ENCODE assay signal across 8 cellular contexts in the genomic region with DNA sequence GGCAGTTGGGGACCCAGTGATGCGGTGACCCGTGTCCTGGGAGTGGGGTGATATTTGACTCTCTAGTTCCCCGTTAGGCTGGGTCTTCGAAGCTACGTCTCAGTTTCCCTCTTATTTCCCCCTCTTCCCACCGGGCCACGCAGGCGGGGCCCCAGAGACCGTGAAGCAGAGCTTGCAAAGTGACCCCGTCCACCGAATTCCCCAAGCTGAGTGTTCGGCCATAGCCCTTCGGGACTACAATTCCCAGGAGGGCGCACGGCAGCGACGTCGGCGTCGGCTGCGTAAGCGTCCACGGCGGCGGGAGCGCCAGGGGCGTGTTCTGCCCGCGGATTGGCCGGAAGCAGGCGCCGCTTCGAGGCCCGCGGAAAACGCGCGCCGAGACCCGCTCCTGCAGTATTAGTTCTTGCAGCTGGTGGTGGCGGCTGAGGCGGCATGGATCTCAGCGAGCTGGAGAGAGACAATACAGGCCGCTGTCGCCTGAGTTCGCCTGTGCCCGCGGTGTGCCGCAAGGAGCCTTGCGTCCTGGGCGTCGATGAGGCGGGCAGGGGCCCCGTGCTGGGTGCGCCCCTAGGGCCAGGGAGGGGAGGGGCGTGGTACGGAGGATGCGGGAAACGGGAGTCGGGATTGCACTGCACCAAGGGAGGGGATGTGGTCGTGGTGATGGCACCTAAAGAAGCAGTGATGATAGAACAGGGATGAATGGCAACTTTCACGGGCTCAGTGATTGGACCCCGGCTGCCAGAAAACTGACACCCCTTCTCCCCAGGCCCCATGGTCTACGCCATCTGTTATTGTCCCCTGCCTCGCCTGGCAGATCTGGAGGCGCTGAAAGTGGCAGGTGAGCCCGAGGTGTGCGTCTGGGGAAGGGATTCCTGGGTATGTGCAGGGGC. TPM values are rescaled to one million over a fixed set of nuclear protein-coding genes. Genes with fewer than 3 reads are reported as not detected.
DNase-seq lines count a peak whose midpoint lies in the region; ATAC-seq and TF ChIP-seq lines count a peak whose summit lies in the region.

A gene (plus strand): TSS at position 343 of the 890 bp plus-strand sequence. CDS start 90 bp downstream, at position 433.

- no peaks in the 10 kb centered on the region for H3K36me3 ChIP-seq in Peyer's patch

- H3K36me3 Mint-ChIP-seq in activated T-helper 1 cell treated with anti-CD3 and anti-CD28 coated beads, Interleukin-12 subunit alpha, Interleukin-12 subunit beta, Interleukin-2, Interleukin-4 antibody, amounts not matched to agents 30 ng/mL and 10 ng/mL and 1 ng/mL, durations not matched to agents 14 hours and 24 hours and 36 hours (ENCODE audit: low read depth), result peaks cover 8% of the 10 kb centered on the region
- peaks cover 0 to 6% of the 10 kb centered on the region in 2 donors for H3K36me3 Mint-ChIP-seq in naive B cell
- H3K36me3 Mint-ChIP-seq in stimulated activated naive B cell treated with anti-CD40 and anti-IgM and Interleukin-4, amounts not matched to agents 10 μg/mL and 1 μg/mL and 100 μg/mL, for 72 hours, result peaks cover 13 to 22% of the 10 kb centered on the region in 2 donors

- intact Hi-C loops in activated T-helper 1 cell treated with anti-CD3 and anti-CD28 coated beads, Interleukin-12 subunit alpha, Interleukin-12 subunit beta, Interleukin-2, Interleukin-4 antibody, amounts not matched to agents 30 ng/mL and 10 ng/mL and 1 ng/mL, durations not matched to agents 14 hours and 24 hours and 36 hours (cut with micrococcal nuclease), result loop anchor here (1.0 to 5.0 kb wide), 4 partner anchors 40 to 110 kb away; a partner anchor contains a TSS

- H3K27me3 ChIP-seq in Peyer's patch, result no peaks in the 10 kb centered on the region

- H3K4me1 Mint-ChIP-seq in activated T-helper 1 cell treated with anti-CD3 and anti-CD28 coated beads, Interleukin-12 subunit alpha, Interleukin-12 subunit beta, Interleukin-2, Interleukin-4 antibody, amounts not matched to agents 30 ng/mL and 10 ng/mL and 1 ng/mL, durations not matched to agents 14 hours and 24 hours and 36 hours (ENCODE audit: low read depth), result peaks cover 17% of the 10 kb centered on the region
- peaks cover 19 to 31% (median 26%) of the 10 kb centered on the region in 3 donors for H3K4me1 Mint-ChIP-seq in naive B cell
- H3K4me1 Mint-ChIP-seq in stimulated activated naive B cell treated with anti-CD40 and anti-IgM and Interleukin-4, amounts not matched to agents 10 μg/mL and 1 μg/mL and 100 μg/mL, for 72 hours, result peaks cover 23 to 26% of the 10 kb centered on the region in 2 donors

- ATAC-seq in GM21515 (IDR thresholded peaks at IDR 0.05; ENCODE audit: unreplicated experiment) (peak; percentile 76), naive B cell (ENCODE audit: low read depth in 2 of 2) (peak; percentile 87 to 92)
- ATAC-seq in stimulated activated naive B cell treated with anti-CD40 and anti-IgM and Interleukin-4, amounts not matched to agents 10 μg/mL and 1 μg/mL and 100 μg/mL, for 72 hours (replicated peaks), result peak; percentile 92

- H3K27ac ChIP-seq in Peyer's patch, result peak within 1 kb of the TSS; percentile 27 to 77 (median 34)

- DNase-seq in Caki2 (ENCODE audit: low read depth) (peak; percentile 85), KBM-7 (peak; percentile 89), Peyer's patch (peak; percentile 88 to 96 (median 93)), fibroblast of gingiva (ENCODE audit: low read depth) (peak; percentile 89), naive B cell (peak; percentile 85)
- peak; percentile 89 for DNase-seq in activated T-helper 1 cell treated with anti-CD3 and anti-CD28 coated beads, Interleukin-12 subunit alpha, Interleukin-12 subunit beta, Interleukin-2, Interleukin-4 antibody, amounts not matched to agents 30 ng/mL and 10 ng/mL and 1 ng/mL, durations not matched to agents 14 hours and 24 hours and 36 hours (ENCODE audit: low spot score)
- DNase-seq in stimulated activated naive B cell treated with anti-CD40 and anti-IgM and Interleukin-4, amounts not matched to agents 10 μg/mL and 1 μg/mL and 100 μg/mL, for 72 hours, result peak; percentile 92

- H3K9me3 Mint-ChIP-seq in activated T-helper 1 cell treated with anti-CD3 and anti-CD28 coated beads, Interleukin-12 subunit alpha, Interleukin-12 subunit beta, Interleukin-2, Interleukin-4 antibody, amounts not matched to agents 30 ng/mL and 10 ng/mL and 1 ng/mL, durations not matched to agents 14 hours and 24 hours and 36 hours, result no peaks in the 10 kb centered on the region
- H3K9me3 Mint-ChIP-seq in naive B cell, result no peaks in the 10 kb centered on the region
- H3K9me3 Mint-ChIP-seq in stimulated activated naive B cell treated with anti-CD40 and anti-IgM and Interleukin-4, amounts not matched to agents 10 μg/mL and 1 μg/mL and 100 μg/mL, for 72 hours, result no peaks in the 10 kb centered on the region

- peak in 3 of 6 experiments; percentile 29 to 38 (median 31) for TF ChIP-seq CTCF in Peyer's patch (IDR thresholded peaks at IDR 0.05)

- H3K4me3 ChIP-seq in Peyer's patch, result peak within 1 kb of the TSS; percentile 53 to 74 (median 66)

- in situ Hi-C loops in Caki2 (cut with HindIII; ENCODE audit: low pct_unique_long_range_greater_than_20kb, low sequenced_read_pairs) (no loop called here), KBM-7 (cut with MboI; ENCODE audit: low pct_unique_long_range_greater_than_20kb, low sequenced_read_pairs) (no loop called here)

- no peaks in the 10 kb centered on the region for H3K9me3 ChIP-seq in Peyer's patch

- H3K4me3 Mint-ChIP-seq in activated T-helper 1 cell treated with anti-CD3 and anti-CD28 coated beads, Interleukin-12 subunit alpha, Interleukin-12 subunit beta, Interleukin-2, Interleukin-4 antibody, amounts not matched to agents 30 ng/mL and 10 ng/mL and 1 ng/mL, durations not matched to agents 14 hours and 24 hours and 36 hours, result peak within 1 kb of the TSS; percentile 96
- peak within 1 kb of the TSS; percentile 91 to 98 (median 95) for H3K4me3 Mint-ChIP-seq in naive B cell
- peak within 1 kb of the TSS; percentile 93 to 97 for H3K4me3 Mint-ChIP-seq in stimulated activated naive B cell treated with anti-CD40 and anti-IgM and Interleukin-4, amounts not matched to agents 10 μg/mL and 1 μg/mL and 100 μg/mL, for 72 hours

- TF ChIP-seq POLR2A in Peyer's patch (IDR thresholded peaks at IDR 0.05), result peak in 1 of 2 donors; percentile 24

- no peaks in the 10 kb centered on the region for H3K27me3 Mint-ChIP-seq in activated T-helper 1 cell treated with anti-CD3 and anti-CD28 coated beads, Interleukin-12 subunit alpha, Interleukin-12 subunit beta, Interleukin-2, Interleukin-4 antibody, amounts not matched to agents 30 ng/mL and 10 ng/mL and 1 ng/mL, durations not matched to agents 14 hours and 24 hours and 36 hours (ENCODE audit: insufficient read depth)
- H3K27me3 Mint-ChIP-seq in naive B cell, result peaks cover 0 to 7% (median 0%) of the 10 kb centered on the region in 3 donors
- H3K27me3 Mint-ChIP-seq in stimulated activated naive B cell treated with anti-CD40 and anti-IgM and Interleukin-4, amounts not matched to agents 10 μg/mL and 1 μg/mL and 100 μg/mL, for 72 hours, result peaks cover 0 to 7% of the 10 kb centered on the region in 2 donors

- H3K27ac Mint-ChIP-seq in activated T-helper 1 cell treated with anti-CD3 and anti-CD28 coated beads, Interleukin-12 subunit alpha, Interleukin-12 subunit beta, Interleukin-2, Interleukin-4 antibody, amounts not matched to agents 30 ng/mL and 10 ng/mL and 1 ng/mL, durations not matched to agents 14 hours and 24 hours and 36 hours, result peak within 1 kb of the TSS; percentile 89
- H3K27ac Mint-ChIP-seq in naive B cell, result peak within 1 kb of the TSS; percentile 85 to 98 (median 92)
- peak within 1 kb of the TSS; percentile 96 for H3K27ac Mint-ChIP-seq in stimulated activated naive B cell treated with anti-CD40 and anti-IgM and Interleukin-4, amounts not matched to agents 10 μg/mL and 1 μg/mL and 100 μg/mL, for 72 hours

- peaks cover 0 to 14% (median 9%) of the 10 kb centered on the region in 4 donors for H3K4me1 ChIP-seq in Peyer's patch

RNA-seq across cellular contexts. Expression of the gene that starts here (rescaled TPM):
- 94.5 and 126 TPM in 2 replicates for total RNA-seq in Caki2 (2014; rRNA removed; shearing (Covaris generic); ENCODE audit: low replicate concordance)
- total RNA-seq in Peyer's patch, result 10 to 100 TPM in 2 of 4 donors, 1 to 10 TPM in 2; 5.9 to 24.8 (median 9.4) TPM
- 36.1 and 37.5 TPM in 2 replicates for total RNA-seq in activated T-helper 1 cell treated with anti-CD3 and anti-CD28 coated beads, Interleukin-12 subunit alpha, Interleukin-12 subunit beta, Interleukin-2, Interleukin-4 antibody, amounts not matched to agents 30 ng/mL and 10 ng/mL and 1 ng/mL, durations not matched to agents 14 hours and 24 hours and 36 hours
- polyA plus RNA-seq in naive B cell (ENCODE audit: low read depth in 6 of 6), result 10 to 100 TPM; 19.7 to 30.9 (median 25.1) TPM

Comparison
In these comparisons a context has a peak if more than half of its experiments do, and no peak if none do; other contexts are left out.
1. Peak in every context shown above with its lines: DNase-seq, ATAC-seq, H3K4me3 ChIP-seq and H3K27ac ChIP-seq.